2 cellular contexts compared by ENCODE assay signal in genomic region chr14:93013368-93013719, GRCh38.
TF ChIP-seq lines count a peak whose summit lies in the region.

No MANE protein-coding gene starts in this region.

TF ChIP-seq in IMR-90, 13 proteins besides CTCF, POLR2A, EP300 and RAD21 (continued from another document):
- no peak for TF ChIP-seq USF2 (IDR thresholded peaks at IDR 0.05; ENCODE audit: low read depth, low read length)
- TF ChIP-seq FOS (IDR thresholded peaks at IDR 0.05; ENCODE audit: low read depth, low read length) = no peak
- no peak for TF ChIP-seq CHD1 (IDR thresholded peaks at IDR 0.05; ENCODE audit: low read depth, low read length)
- TF ChIP-seq RCOR1 (IDR thresholded peaks at IDR 0.05; ENCODE audit: insufficient replicate concordance, low read length) = no peak
- TF ChIP-seq MAZ (IDR thresholded peaks at IDR 0.05; ENCODE audit: borderline replicate concordance, low read depth, low read length) = no peak
TF ChIP-seq in IMR-90: peak in this region for 0.

TF ChIP-seq in SK-N-SH treated with all-trans-retinoic acid at 6 μM for 48 hours, 23 proteins besides CTCF, POLR2A, EP300 and RAD21 (continued from another document):
- TF ChIP-seq ZC3H10 (CRISPR knock-in tag; IDR thresholded peaks at IDR 0.05) (no peak), ZNF70 (CRISPR knock-in tag; IDR thresholded peaks at IDR 0.05) (no peak), PPARA (CRISPR knock-in tag; IDR thresholded peaks at IDR 0.05; ENCODE audit: borderline replicate concordance) (no peak), ARNTL (CRISPR knock-in tag; IDR thresholded peaks at IDR 0.05; ENCODE audit: borderline replicate concordance, low read depth) (no peak), TCF4 (CRISPR knock-in tag; IDR thresholded peaks at IDR 0.05; ENCODE audit: borderline replicate concordance) (no peak)
